In genomic region chr16:23862556-23862955, GRCh38 we compare ENCODE assay signal across 1 cellular context.
TF ChIP-seq lines count a peak whose summit lies in the region.

No MANE protein-coding gene starts in this region.

TF ChIP-seq in GM12878, 131 proteins besides CTCF, POLR2A, EP300 and RAD21 (continued from another document):
- TF ChIP-seq, protein P1, sequence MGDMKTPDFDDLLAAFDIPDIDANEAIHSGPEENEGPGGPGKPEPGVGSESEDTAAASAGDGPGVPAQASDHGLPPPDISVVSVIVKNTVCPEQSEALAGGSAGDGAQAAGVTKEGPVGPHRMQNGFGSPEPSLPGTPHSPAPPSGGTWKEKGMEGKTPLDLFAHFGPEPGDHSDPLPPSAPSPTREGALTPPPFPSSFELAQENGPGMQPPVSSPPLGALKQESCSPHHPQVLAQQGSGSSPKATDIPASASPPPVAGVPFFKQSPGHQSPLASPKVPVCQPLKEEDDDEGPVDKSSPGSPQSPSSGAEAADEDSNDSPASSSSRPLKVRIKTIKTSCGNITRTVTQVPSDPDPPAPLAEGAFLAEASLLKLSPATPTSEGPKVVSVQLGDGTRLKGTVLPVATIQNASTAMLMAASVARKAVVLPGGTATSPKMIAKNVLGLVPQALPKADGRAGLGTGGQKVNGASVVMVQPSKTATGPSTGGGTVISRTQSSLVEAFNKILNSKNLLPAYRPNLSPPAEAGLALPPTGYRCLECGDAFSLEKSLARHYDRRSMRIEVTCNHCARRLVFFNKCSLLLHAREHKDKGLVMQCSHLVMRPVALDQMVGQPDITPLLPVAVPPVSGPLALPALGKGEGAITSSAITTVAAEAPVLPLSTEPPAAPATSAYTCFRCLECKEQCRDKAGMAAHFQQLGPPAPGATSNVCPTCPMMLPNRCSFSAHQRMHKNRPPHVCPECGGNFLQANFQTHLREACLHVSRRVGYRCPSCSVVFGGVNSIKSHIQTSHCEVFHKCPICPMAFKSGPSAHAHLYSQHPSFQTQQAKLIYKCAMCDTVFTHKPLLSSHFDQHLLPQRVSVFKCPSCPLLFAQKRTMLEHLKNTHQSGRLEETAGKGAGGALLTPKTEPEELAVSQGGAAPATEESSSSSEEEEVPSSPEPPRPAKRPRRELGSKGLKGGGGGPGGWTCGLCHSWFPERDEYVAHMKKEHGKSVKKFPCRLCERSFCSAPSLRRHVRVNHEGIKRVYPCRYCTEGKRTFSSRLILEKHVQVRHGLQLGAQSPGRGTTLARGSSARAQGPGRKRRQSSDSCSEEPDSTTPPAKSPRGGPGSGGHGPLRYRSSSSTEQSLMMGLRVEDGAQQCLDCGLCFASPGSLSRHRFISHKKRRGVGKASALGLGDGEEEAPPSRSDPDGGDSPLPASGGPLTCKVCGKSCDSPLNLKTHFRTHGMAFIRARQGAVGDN (IDR thresholded peaks at IDR 0.05) = peak; percentile 99
- TF ChIP-seq, protein P2, sequence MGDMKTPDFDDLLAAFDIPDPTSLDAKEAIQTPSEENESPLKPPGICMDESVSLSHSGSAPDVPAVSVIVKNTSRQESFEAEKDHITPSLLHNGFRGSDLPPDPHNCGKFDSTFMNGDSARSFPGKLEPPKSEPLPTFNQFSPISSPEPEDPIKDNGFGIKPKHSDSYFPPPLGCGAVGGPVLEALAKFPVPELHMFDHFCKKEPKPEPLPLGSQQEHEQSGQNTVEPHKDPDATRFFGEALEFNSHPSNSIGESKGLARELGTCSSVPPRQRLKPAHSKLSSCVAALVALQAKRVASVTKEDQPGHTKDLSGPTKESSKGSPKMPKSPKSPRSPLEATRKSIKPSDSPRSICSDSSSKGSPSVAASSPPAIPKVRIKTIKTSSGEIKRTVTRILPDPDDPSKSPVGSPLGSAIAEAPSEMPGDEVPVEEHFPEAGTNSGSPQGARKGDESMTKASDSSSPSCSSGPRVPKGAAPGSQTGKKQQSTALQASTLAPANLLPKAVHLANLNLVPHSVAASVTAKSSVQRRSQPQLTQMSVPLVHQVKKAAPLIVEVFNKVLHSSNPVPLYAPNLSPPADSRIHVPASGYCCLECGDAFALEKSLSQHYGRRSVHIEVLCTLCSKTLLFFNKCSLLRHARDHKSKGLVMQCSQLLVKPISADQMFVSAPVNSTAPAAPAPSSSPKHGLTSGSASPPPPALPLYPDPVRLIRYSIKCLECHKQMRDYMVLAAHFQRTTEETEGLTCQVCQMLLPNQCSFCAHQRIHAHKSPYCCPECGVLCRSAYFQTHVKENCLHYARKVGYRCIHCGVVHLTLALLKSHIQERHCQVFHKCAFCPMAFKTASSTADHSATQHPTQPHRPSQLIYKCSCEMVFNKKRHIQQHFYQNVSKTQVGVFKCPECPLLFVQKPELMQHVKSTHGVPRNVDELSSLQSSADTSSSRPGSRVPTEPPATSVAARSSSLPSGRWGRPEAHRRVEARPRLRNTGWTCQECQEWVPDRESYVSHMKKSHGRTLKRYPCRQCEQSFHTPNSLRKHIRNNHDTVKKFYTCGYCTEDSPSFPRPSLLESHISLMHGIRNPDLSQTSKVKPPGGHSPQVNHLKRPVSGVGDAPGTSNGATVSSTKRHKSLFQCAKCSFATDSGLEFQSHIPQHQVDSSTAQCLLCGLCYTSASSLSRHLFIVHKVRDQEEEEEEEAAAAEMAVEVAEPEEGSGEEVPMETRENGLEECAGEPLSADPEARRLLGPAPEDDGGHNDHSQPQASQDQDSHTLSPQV (IDR thresholded peaks at IDR 0.05) = peak; percentile 99
- TF ChIP-seq MTA3 (IDR thresholded peaks at IDR 0.05; ENCODE audit: borderline replicate concordance, low read length) (no peak), YY1 (IDR thresholded peaks at IDR 0.05; ENCODE audit: low read depth, low read length) (peak; percentile 78), PRDM15 (CRISPR knock-in tag; IDR thresholded peaks at IDR 0.05) (peak; percentile 89), GABPA (IDR thresholded peaks at IDR 0.05; ENCODE audit: low read depth) (no peak)
- TF ChIP-seq, protein P3, sequence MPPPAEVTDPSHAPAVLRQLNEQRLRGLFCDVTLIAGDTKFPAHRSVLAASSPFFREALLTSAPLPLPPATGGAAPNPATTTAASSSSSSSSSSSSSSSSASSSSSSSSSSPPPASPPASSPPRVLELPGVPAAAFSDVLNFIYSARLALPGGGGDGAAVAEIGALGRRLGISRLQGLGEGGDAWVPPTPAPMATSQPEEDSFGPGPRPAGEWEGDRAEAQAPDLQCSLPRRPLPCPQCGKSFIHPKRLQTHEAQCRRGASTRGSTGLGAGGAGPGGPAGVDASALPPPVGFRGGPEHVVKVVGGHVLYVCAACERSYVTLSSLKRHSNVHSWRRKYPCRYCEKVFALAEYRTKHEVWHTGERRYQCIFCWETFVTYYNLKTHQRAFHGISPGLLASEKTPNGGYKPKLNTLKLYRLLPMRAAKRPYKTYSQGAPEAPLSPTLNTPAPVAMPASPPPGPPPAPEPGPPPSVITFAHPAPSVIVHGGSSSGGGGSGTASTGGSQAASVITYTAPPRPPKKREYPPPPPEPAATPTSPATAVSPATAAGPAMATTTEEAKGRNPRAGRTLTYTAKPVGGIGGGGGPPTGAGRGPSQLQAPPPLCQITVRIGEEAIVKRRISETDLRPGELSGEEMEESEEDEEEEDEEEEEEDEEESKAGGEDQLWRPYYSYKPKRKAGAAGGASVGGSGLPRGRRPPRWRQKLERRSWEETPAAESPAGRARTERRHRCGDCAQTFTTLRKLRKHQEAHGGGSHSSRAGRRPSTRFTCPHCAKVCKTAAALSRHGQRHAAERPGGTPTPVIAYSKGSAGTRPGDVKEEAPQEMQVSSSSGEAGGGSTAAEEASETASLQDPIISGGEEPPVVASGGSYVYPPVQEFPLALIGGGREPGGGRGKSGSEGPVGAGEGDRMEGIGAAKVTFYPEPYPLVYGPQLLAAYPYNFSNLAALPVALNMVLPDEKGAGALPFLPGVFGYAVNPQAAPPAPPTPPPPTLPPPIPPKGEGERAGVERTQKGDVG (CRISPR knock-in tag; IDR thresholded peaks at IDR 0.05) = peak; percentile 96
